22 cellular contexts compared by ENCODE assay signal in the genomic region with DNA sequence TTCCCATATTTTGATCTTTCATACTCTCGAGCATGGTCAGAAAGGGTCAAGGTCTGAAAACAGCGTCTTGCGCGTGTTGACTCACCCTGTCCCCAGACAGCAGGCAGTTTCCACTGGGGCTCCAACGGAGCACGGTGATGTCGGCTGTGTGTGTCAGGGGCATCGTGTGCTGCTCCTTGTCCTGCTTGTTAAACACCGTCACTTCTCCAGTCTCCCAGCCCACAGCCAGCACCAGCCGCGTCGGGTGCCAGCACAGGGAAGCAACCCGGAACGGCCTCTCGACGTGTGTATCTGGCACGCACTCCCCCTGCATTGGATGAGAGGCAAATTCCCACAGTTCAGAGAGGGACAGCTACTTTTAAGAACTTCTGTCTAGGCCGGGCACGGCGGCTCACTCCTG.
"Had no signal": no experiment of that assay in that cellular context is flagged by ENCODE, and none has a peak within 500 bp of the region (broad histone marks: within the 10 kb centered on the region; RNA-seq: fewer than 3 reads in every experiment).

No MANE protein-coding gene starts in this region.

- H3K27me3 ChIP-seq: MG63 had no signal

- H3K4me2 ChIP-seq: SK-N-SH had no signal

- DNase-seq: IMR-90, Karpas-422, KG1, MG63, NCI-H1092 treated with DMSO at 0.1 percent for 48 hours, NCI-H1436, NCI-H187, NCI-H2029, NCI-H2081 treated with DMSO at 0.1 percent for 48 hours, NCI-H2171, NCI-H226, NCI-H446, NCI-H510A, NCI-H524 treated with DMSO at 0.1 percent for 48 hours, NCI-H69, NCI-H774, PC-3, SHP77, SK-N-SH, SW 1271 had no signal

- H3K9ac ChIP-seq: SK-N-SH had no signal

- H3K27ac ChIP-seq: RWPE1 had no signal

- H3K9me3 ChIP-seq: MG63, SK-N-SH had no signal

- H3K4me3 ChIP-seq: MG63 had no signal

- ATAC-seq: Panc1, PC-3 had no signal
